Comparison of ENCODE assay signal across 17 cellular contexts in the genomic region with DNA sequence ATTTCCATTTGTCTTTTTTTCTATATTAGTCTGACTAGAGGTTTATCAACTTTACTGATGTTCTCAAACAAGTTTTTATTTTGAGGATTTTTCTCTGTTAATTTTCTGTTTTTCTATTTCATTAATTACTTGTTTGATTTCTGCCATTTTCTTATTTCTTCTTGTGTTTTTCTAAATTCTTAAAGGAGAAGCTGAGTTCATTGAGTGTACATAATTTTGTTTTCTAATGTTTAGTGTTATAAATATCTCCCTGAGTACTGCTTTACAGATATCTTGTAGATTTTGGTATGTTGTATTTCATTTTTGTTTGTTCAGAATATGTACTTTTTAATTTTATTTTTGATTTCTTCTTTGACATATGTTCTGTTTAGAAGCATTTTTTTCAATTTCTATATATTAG.
A peak's percentile ranks its signal among the peaks of the same experiment; 100 is the strongest.
DNase-seq lines count a peak whose midpoint lies in the region; ATAC-seq, FAIRE-seq and TF ChIP-seq lines count a peak whose summit lies in the region.
"Had no signal": no experiment of that assay in that cellular context is flagged by ENCODE, and none has a peak within 500 bp of the region (broad histone marks: within the 10 kb centered on the region; RNA-seq: fewer than 3 reads in every experiment).

No MANE protein-coding gene starts in this region.

- H3K9me2 ChIP-seq in PC-9 (ENCODE audit: insufficient read depth): 0 out of 2 replicates have a peak, but pooled peaks cover 5% of the 10 kb centered on the region

- FAIRE-seq in G401.6 (lab: Jason Lieb, UNC) (peak; percentile 80), K562 (lab: Jason Lieb, UNC) (no peak), kidney (lab: Jason Lieb, UNC) (peak; percentile 37)

- H2AFZ ChIP-seq in K562 (ENCODE audit: low read depth, low read length): no peak overlapping the region
- H2AFZ ChIP-seq in PC-9: no peak overlapping the region
- H2AFZ ChIP-seq: GM23338 had no signal

- no peak for TF ChIP-seq RAD21 in K562 (CRISPR knock-in tag; conservative IDR thresholded peaks at IDR 0.05 in 1 of 2, IDR thresholded peaks at IDR 0.05 in 1 of 2)

- no peaks in the 10 kb centered on the region for H3K9me1 ChIP-seq in K562 (ENCODE audit: control insufficient read depth, insufficient read depth, low read length)

- H3K36me3 ChIP-seq in K562 (ENCODE audit: control insufficient read depth, insufficient read depth, low read length) (no peaks in the 10 kb centered on the region), kidney (ENCODE audit: control insufficient read depth in 1 of 2, insufficient read depth in 2 of 2, low read length in 2 of 2) (no peaks in the 10 kb centered on the region), PC-9 (ENCODE audit: low read depth) (no peaks in the 10 kb centered on the region)

- H3K4me2 ChIP-seq in K562 (ENCODE audit: insufficient read depth, low read length): no peak overlapping the region
- no peak overlapping the region for H3K4me2 ChIP-seq in PC-9
- H3K4me2 ChIP-seq: GM23338 had no signal

- CTCF ChIA-PET in K562 (lab: Yijun Ruan, JAX; ENCODE audit: low intra/inter-chr PET ratio): no interaction called here
- CTCF ChIA-PET in PC-9 (lab: Charles Lee): no interaction called here

- ATAC-seq in K562: no peak
- ATAC-seq: GM12878, GM23338, HCT116 had no signal

- H3K9ac ChIP-seq in K562 (ENCODE audit: insufficient read depth in 1 of 2, low read depth in 2 of 2, low read length in 2 of 2) (no peak overlapping the region), kidney (ENCODE audit: low read length in 2 of 2) (no peak overlapping the region)

- H3K4me3 ChIP-seq in K562: no peak overlapping the region
- H3K4me3 ChIP-seq in kidney (ENCODE audit: low read length in 2 of 2): no peak overlapping the region
- no peak overlapping the region for H3K4me3 ChIP-seq in PC-9
- H3K4me3 ChIP-seq: GM12878, GM23338 had no signal

- POLR2A ChIA-PET in K562 (lab: Yijun Ruan, JAX): no interaction called here
- POLR2A ChIA-PET in PC-9 (lab: Charles Lee; ENCODE audit: unreplicated experiment): no interaction called here

- H3K4me1 ChIP-seq in K562 (replicated peaks in 1 of 2; ENCODE audit: control insufficient read depth in 2 of 2, insufficient read depth in 2 of 2, low read length in 2 of 2) (no peaks in the 10 kb centered on the region), kidney (ENCODE audit: control insufficient read depth in 1 of 2, insufficient read depth in 1 of 2, low read depth in 1 of 2, low read length in 2 of 2) (no peaks in the 10 kb centered on the region), PC-9 (replicated peaks; ENCODE audit: insufficient read depth) (no peaks in the 10 kb centered on the region)
- H3K4me1 ChIP-seq: Caco-2 had no signal

- no peak overlapping the region for H3K27ac ChIP-seq in K562 (ENCODE audit: extremely low read depth, low read depth, low read length)
- H3K27ac ChIP-seq in kidney (ENCODE audit: low read depth in 2 of 2, low read length in 2 of 2): no peak overlapping the region
- H3K27ac ChIP-seq in PC-9: no peak overlapping the region

- no peak for DNase-seq in K562 (ENCODE audit: extremely low read depth in 1 of 4, low spot score in 3 of 4)
- DNase-seq in kidney: no peak
- DNase-seq in occipital lobe (lab: John Stamatoyannopoulos, UW): no peak
- no peak for DNase-seq in PC-9
- no peak for DNase-seq in NCI-H345 treated with DMSO at 0.1 percent for 48 hours (lab: John Stamatoyannopoulos, UW; ENCODE audit: unreplicated experiment)
- DNase-seq: 8988T; C1 segment of cervical spinal cord; Caco-2; CD4-positive, alpha-beta memory T cell; DMS153; DND-41; GDM1; H9 had no signal

- H3K9me3 ChIP-seq in K562 (replicated peaks; ENCODE audit: control insufficient read depth, insufficient read depth, low read depth, low read length) (no peaks in the 10 kb centered on the region), kidney (ENCODE audit: control insufficient read depth in 1 of 2, low read length in 2 of 2) (no peaks in the 10 kb centered on the region), PC-9 (ENCODE audit: insufficient read depth, low read depth) (no peaks in the 10 kb centered on the region)
- H3K9me3 ChIP-seq: Caco-2 had no signal

- H3K27me3 ChIP-seq in K562 (ENCODE audit: control insufficient read depth in 2 of 2, insufficient read depth in 2 of 2, low read length in 2 of 2) (no peaks in the 10 kb centered on the region), PC-9 (ENCODE audit: insufficient read depth, low read depth) (no peaks in the 10 kb centered on the region)

- in situ Hi-C loops in K562 (cut with MboI): no loop called here

- no TSS peak for BruUV-seq in K562 (replicated peaks; lab: Mats Ljungman, UMichigan)
- no TSS peak for BruUV-seq in PC-9 (replicated peaks; lab: Mats Ljungman, UMichigan)

- no peaks in the 10 kb centered on the region for H3F3A ChIP-seq in PC-9 (ENCODE audit: insufficient read depth, low read depth)

- TF ChIP-seq POLR2A in K562 (conservative IDR thresholded peaks at IDR 0.05): no peak

- H3K79me2 ChIP-seq in K562 (ENCODE audit: control insufficient read depth, insufficient read depth, low read length): no peaks in the 10 kb centered on the region
- H3K79me2 ChIP-seq in PC-9 (ENCODE audit: low read depth): no peaks in the 10 kb centered on the region

- intact Hi-C loops in K562 (cut with micrococcal nuclease): no loop called here
- intact Hi-C loops in kidney (cut with DNase I): no loop called here
- intact Hi-C loops in PC-9 (cut with micrococcal nuclease; ENCODE audit: unreplicated experiment): no loop called here

- TF ChIP-seq EP300 in K562 (IDR thresholded peaks at IDR 0.05; ENCODE audit: low read length): no peak

- TF ChIP-seq CTCF in K562 (IDR thresholded peaks at IDR 0.05 in 2 of 3, conservative IDR thresholded peaks at IDR 0.05 in 1 of 3; ENCODE audit: insufficient read depth in 2 of 3, low read depth in 1 of 3, low read length in 3 of 3): no peak
- no peak for TF ChIP-seq CTCF in kidney (IDR thresholded peaks at IDR 0.05; ENCODE audit: borderline replicate concordance, extremely low read depth, insufficient read depth)
- TF ChIP-seq CTCF in PC-9 (conservative IDR thresholded peaks at IDR 0.05): no peak

- H4K20me1 ChIP-seq in K562 (replicated peaks; ENCODE audit: control insufficient read depth, insufficient read depth, low read length) (no peaks in the 10 kb centered on the region), PC-9 (ENCODE audit: insufficient read depth) (no peaks in the 10 kb centered on the region)

TF ChIP-seq in K562, 482 proteins besides CTCF, POLR2A, EP300 and RAD21:
- TF ChIP-seq OTX1 (CRISPR knock-in tag; IDR thresholded peaks at IDR 0.05): no peak
- no peak for TF ChIP-seq ZNF785 (CRISPR knock-in tag; IDR thresholded peaks at IDR 0.05)
- TF ChIP-seq HEY1 (CRISPR knock-in tag; IDR thresholded peaks at IDR 0.05; ENCODE audit: borderline replicate concordance): peak; percentile 51; the same call in 1 of the 2 replicates
- TF ChIP-seq MYBL2 (IDR thresholded peaks at IDR 0.05; ENCODE audit: low read depth): peak; percentile 59; the same call in 1 of the 2 replicates
- no peak for TF ChIP-seq MYBL2 (CRISPR knock-in tag; IDR thresholded peaks at IDR 0.05; ENCODE audit: borderline replicate concordance)
- TF ChIP-seq, protein P1, sequence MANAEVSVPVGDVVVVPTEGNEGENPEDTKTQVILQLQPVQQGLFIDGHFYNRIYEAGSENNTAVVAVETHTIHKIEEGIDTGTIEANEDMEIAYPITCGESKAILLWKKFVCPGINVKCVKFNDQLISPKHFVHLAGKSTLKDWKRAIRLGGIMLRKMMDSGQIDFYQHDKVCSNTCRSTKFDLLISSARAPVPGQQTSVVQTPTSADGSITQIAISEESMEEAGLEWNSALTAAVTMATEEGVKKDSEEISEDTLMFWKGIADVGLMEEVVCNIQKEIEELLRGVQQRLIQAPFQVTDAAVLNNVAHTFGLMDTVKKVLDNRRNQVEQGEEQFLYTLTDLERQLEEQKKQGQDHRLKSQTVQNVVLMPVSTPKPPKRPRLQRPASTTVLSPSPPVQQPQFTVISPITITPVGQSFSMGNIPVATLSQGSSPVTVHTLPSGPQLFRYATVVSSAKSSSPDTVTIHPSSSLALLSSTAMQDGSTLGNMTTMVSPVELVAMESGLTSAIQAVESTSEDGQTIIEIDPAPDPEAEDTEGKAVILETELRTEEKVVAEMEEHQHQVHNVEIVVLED (CRISPR knock-in tag; IDR thresholded peaks at IDR 0.05): no peak
- TF ChIP-seq KDM4B (IDR thresholded peaks at IDR 0.05; ENCODE audit: borderline replicate concordance in 2 of 2, low read depth in 1 of 2): peak in 1 of 2 experiments; percentile 90; a peak in 1 of 4 replicates
